8 cellular contexts compared by ENCODE assay signal in the genomic region with DNA sequence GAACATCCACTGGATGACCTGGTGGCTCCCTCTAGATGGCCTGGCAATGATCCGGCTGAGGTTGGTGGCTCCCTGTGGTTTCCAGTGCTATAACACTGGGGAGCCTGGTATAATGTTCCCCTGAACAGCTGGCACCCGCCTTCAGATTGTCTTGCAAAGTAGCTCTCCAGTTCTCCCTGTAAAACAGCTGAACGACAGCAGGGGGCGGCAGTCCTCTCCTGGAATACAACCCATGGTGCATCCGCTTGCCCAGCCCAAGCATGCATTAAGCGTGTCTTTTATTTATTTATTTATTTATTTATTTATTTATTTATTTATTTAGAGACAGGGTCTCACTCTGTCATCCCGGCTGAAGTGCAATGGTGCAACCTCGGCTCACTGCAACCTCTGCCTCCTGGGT.
DNase-seq lines count a peak whose midpoint lies in the region; ATAC-seq, FAIRE-seq and TF ChIP-seq lines count a peak whose summit lies in the region.

No MANE protein-coding gene starts in this region.

- no peak overlapping the region for H3K27ac ChIP-seq in AG04450 (ENCODE audit: low read depth, low read length)
- no peak overlapping the region for H3K27ac ChIP-seq in PC-3 (ENCODE audit: low read length)
- H3K27ac ChIP-seq in foreskin keratinocyte, result no peak overlapping the region

- no peaks in the 10 kb centered on the region for H3F3A ChIP-seq in PC-3 (ENCODE audit: low read length, unreplicated experiment)

- no peak overlapping the region for H3K9ac ChIP-seq in PC-3 (ENCODE audit: low read length)

- CTCF ChIA-PET in AG04450 (lab: Charles Lee), result interaction anchor here (0.7 kb wide), 1 partner anchor 20 kb away, joined by 3 read pairs; no protein-coding TSS in a partner anchor
- CTCF ChIA-PET in PC-3 (lab: Charles Lee), result interaction anchor here (0.6 to 0.9 kb wide), 4 partner anchors 8 to 697 kb away, joined by 4 to 5 read pairs (median 4); no protein-coding TSS in a partner anchor

- TF ChIP-seq CTCF in AG04450 (IDR thresholded peaks at IDR 0.05; ENCODE audit: low read depth, low read length) (peak; percentile 9; the same call in 1 of the 2 replicates), PC-3 (conservative IDR thresholded peaks at IDR 0.05; ENCODE audit: low read depth, low read length) (peak; percentile 45), foreskin keratinocyte (conservative IDR thresholded peaks at IDR 0.05) (peak; percentile 60)

- H3K4me2 ChIP-seq in PC-3 (ENCODE audit: low read length), result no peak overlapping the region

- no peaks in the 10 kb centered on the region for H3K36me3 ChIP-seq in PC-3 (ENCODE audit: low read depth, low read length)

- DNase-seq in AG04450 (ENCODE audit: low read depth, low spot score) (no peak), GM04504 (ENCODE audit: low read depth) (peak; percentile 22), PC-3 (peak; percentile 63), foreskin keratinocyte (no peak), NCI-H774 (lab: John Stamatoyannopoulos, UW) (no peak), cortex of kidney (lab: John Stamatoyannopoulos, UW) (no peak), H54 (ENCODE audit: insufficient read length, low spot score) (no peak), D341Med (ENCODE audit: low spot score) (no peak)

- H3K27me3 ChIP-seq in AG04450 (ENCODE audit: control insufficient read depth, insufficient read depth, low read length) (no peaks in the 10 kb centered on the region), PC-3 (ENCODE audit: low read length) (peaks cover 32% of the 10 kb centered on the region), foreskin keratinocyte (peaks cover 2% of the 10 kb centered on the region)

- H3K4me1 ChIP-seq in PC-3 (ENCODE audit: insufficient read depth, low read length), result no peaks in the 10 kb centered on the region
- H3K4me1 ChIP-seq in foreskin keratinocyte, result no peaks in the 10 kb centered on the region

- TF ChIP-seq POLR2A in H54 (IDR thresholded peaks at IDR 0.05; ENCODE audit: low read depth, low read length), result no peak

- H3K9me2 ChIP-seq in PC-3 (replicated peaks; ENCODE audit: low read length), result no peaks in the 10 kb centered on the region

- POLR2A ChIA-PET in AG04450 (lab: Yijun Ruan, JAX), result no interaction called here
- POLR2A ChIA-PET in PC-3 (lab: Charles Lee; ENCODE audit: unreplicated experiment), result no interaction called here

- no peak for ATAC-seq in PC-3
- peak; percentile 43 for ATAC-seq in foreskin keratinocyte

- intact Hi-C loops in PC-3 (cut with micrococcal nuclease), result no loop called here

- H3K79me2 ChIP-seq in PC-3 (ENCODE audit: low read length), result no peaks in the 10 kb centered on the region

- H3K9me3 ChIP-seq in AG04450 (ENCODE audit: control insufficient read depth, insufficient read depth, low read length), result no peaks in the 10 kb centered on the region
- H3K9me3 ChIP-seq in PC-3 (ENCODE audit: low read length), result no peaks in the 10 kb centered on the region

- H2AFZ ChIP-seq in PC-3 (ENCODE audit: low read length), result no peak overlapping the region

- H4K20me1 ChIP-seq in PC-3 (ENCODE audit: low read length), result no peaks in the 10 kb centered on the region

- H3K4me3 ChIP-seq in AG04450 (ENCODE audit: low read depth, low read length) (no peak overlapping the region), PC-3 (ENCODE audit: low read length) (no peak overlapping the region)

- FAIRE-seq in H54 (lab: Jason Lieb, UNC), result no peak

- BruUV-seq in PC-3 (replicated peaks; lab: Mats Ljungman, UMichigan), result no TSS peak

Comparison
In these comparisons a context has a peak if more than half of its experiments do, and no peak if none do; other contexts are left out.
1. DNase-seq: peak in GM04504 (single experiment) and PC-3 (single experiment); none in AG04450 (single experiment), foreskin keratinocyte (0 of 2), NCI-H774 (single experiment), cortex of kidney (single experiment), H54 (single experiment) and D341Med (single experiment).
2. CTCF ChIP-seq: peak in every context shown above with its lines; median percentile 60 in foreskin keratinocyte; 45 in PC-3; 9 in AG04450.